Comparison of ENCODE assay signal across 8 cellular contexts in genomic region chr4:104490096-104490769, GRCh38.
A peak's percentile ranks its signal among the peaks of the same experiment; 100 is the strongest.
DNase-seq lines count a peak whose midpoint lies in the region; ATAC-seq and TF ChIP-seq lines count a peak whose summit lies in the region.

No MANE protein-coding gene starts in this region.

- TF ChIP-seq CTCF in GM13977 (IDR thresholded peaks at IDR 0.05; ENCODE audit: extremely low read depth, insufficient read depth, missing control alignments): no peak

- H3K36me3 Mint-ChIP-seq in activated naive CD8-positive, alpha-beta T cell: peaks cover 3% of the 10 kb centered on the region

- H3K36me3 ChIP-seq in subcutaneous abdominal adipose tissue (ENCODE audit: control insufficient read depth in 5 of 5, insufficient read depth in 5 of 5, low read length in 5 of 5): no peaks in the 10 kb centered on the region

- in situ Hi-C loops in GM13977 (cut with MboI; ENCODE audit: low pct_unique_long_range_greater_than_20kb, low sequenced_read_pairs, unreplicated experiment): no loop called here

- DNase-seq in GM13977 (ENCODE audit: low spot score) (peak; percentile 66), islet precursor cell (peak; percentile 51), NCI-H2029 treated with DMSO at 0.1 percent for 48 hours (lab: John Stamatoyannopoulos, UW) (no peak)
- DNase-seq in stimulated activated CD4-positive, alpha-beta T cell treated with anti-CD3 and anti-CD28 coated beads, Interleukin-4, amount 100 ng/mL, for 4 hours: no peak

- peak overlapping the region; percentile 86 for H3K4me3 Mint-ChIP-seq in activated naive CD8-positive, alpha-beta T cell

- peak overlapping the region; percentile 52 for H3K27ac ChIP-seq in subcutaneous abdominal adipose tissue (ENCODE audit: low read depth, low read length)

- peak overlapping the region; percentile 10 for H3K27ac Mint-ChIP-seq in activated naive CD8-positive, alpha-beta T cell

- H3K27me3 Mint-ChIP-seq in activated naive CD8-positive, alpha-beta T cell: peaks cover 46% of the 10 kb centered on the region

- H3K4me1 ChIP-seq in subcutaneous abdominal adipose tissue (ENCODE audit: control insufficient read depth in 5 of 5, insufficient read depth in 5 of 5, low read length in 5 of 5): peaks cover 0 to 31% (median 24%) of the 10 kb centered on the region in 5 donors

- H3K9me3 ChIP-seq in subcutaneous abdominal adipose tissue (ENCODE audit: control insufficient read depth in 5 of 5, low read length in 5 of 5): no peaks in the 10 kb centered on the region

- H3K4me1 Mint-ChIP-seq in activated naive CD8-positive, alpha-beta T cell (ENCODE audit: low read depth): peaks cover 28% of the 10 kb centered on the region

- no peaks in the 10 kb centered on the region for H3K9me3 Mint-ChIP-seq in activated naive CD8-positive, alpha-beta T cell (ENCODE audit: low read depth)

- peaks cover 0 to 9% (median 2%) of the 10 kb centered on the region in 5 donors for H3K27me3 ChIP-seq in subcutaneous abdominal adipose tissue (ENCODE audit: control insufficient read depth in 5 of 5, insufficient read depth in 4 of 5, low read length in 5 of 5)

- H3K4me3 ChIP-seq in subcutaneous abdominal adipose tissue (ENCODE audit: low read depth in 1 of 5, low read length in 5 of 5): peak overlapping the region; percentile 50 to 84 (median 79)

- peak overlapping the region in 1 of 5 donors; percentile 66 for H3K9ac ChIP-seq in subcutaneous abdominal adipose tissue (ENCODE audit: low read length in 5 of 5)

- ATAC-seq in GM21367 (IDR thresholded peaks at IDR 0.05; ENCODE audit: unreplicated experiment) (peak; percentile 31), HG03521 (IDR thresholded peaks at IDR 0.05; ENCODE audit: unreplicated experiment) (peak; percentile 27)

Comparison
In these comparisons a context has a peak if more than half of its experiments do, and no peak if none do; other contexts are left out.
1. DNase-seq: peak in GM13977 (single experiment) and islet precursor cell (single experiment); none in stimulated activated CD4-positive, alpha-beta T cell treated with anti-CD3 and anti-CD28 coated beads, Interleukin-4, amount 100 ng/mL, for 4 hours (0 of 2) and NCI-H2029 treated with DMSO at 0.1 percent for 48 hours (single experiment).